19 cellular contexts compared by ENCODE assay signal in the genomic region with DNA sequence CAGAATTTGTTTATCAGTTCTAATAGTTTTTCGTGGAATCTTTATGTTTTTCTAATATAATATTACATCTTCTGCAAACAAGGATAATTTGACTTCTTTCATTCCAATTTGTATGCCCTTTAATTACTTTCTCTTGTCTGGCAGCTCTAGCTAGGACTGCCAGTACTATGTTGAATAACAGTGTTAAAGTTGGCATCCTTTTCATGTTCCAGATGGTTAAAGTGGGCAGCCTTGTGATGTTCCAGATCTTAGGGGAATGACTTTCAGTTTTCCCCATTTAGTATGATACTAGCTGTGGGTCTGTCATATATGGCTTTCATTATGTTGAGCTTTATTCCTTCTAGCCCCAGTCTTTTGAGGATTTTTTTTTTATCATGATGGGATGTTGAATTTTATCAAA.
"Had no signal": no experiment of that assay in that cellular context is flagged by ENCODE, and none has a peak within 500 bp of the region (broad histone marks: within the 10 kb centered on the region; RNA-seq: fewer than 3 reads in every experiment).

No MANE protein-coding gene starts in this region.

- H3K4me3 ChIP-seq: SJCRH30 had no signal

- H3K27me3 ChIP-seq: SJCRH30 had no signal

- H3K4me1 ChIP-seq: SJCRH30 had no signal

- ATAC-seq: SK-N-SH treated with all-trans-retinoic acid at 6 μM for 48 hours had no signal

- DNase-seq: KBM-7, MV-4-11, NCI-H1048, NCI-H1105, NCI-H1417, NCI-H1436 treated with DMSO at 0.1 percent for 48 hours, NCI-H187, NCI-H2029, NCI-H2081 treated with DMSO at 0.1 percent for 48 hours, NCI-H2171, NCI-H226, NCI-H524 treated with DMSO at 0.1 percent for 48 hours, NCI-H69, NCI-H774, RPMI8226, SHP77 treated with DMSO at 0.1 percent for 48 hours, SJCRH30 had no signal

- H3K27ac ChIP-seq: HL-60, SJCRH30 had no signal
